In genomic region chr2:230267556-230267955, GRCh38 we compare ENCODE assay signal across 1 cellular context.
TF ChIP-seq lines count a peak whose summit lies in the region.

No MANE protein-coding gene starts in this region.

TF ChIP-seq in GM12878, 131 proteins besides CTCF, POLR2A, EP300 and RAD21 (continued from another document):
- TF ChIP-seq BCL3 (IDR thresholded peaks at IDR 0.05; ENCODE audit: borderline replicate concordance, insufficient read depth, low read depth, low read length, poor library complexity, severe bottlenecking) (peak; percentile 78), USF2 (IDR thresholded peaks at IDR 0.05; ENCODE audit: borderline replicate concordance, low read depth, low read length) (no peak), JUNB (IDR thresholded peaks at IDR 0.05) (peak; percentile 92), ZNF24 (IDR thresholded peaks at IDR 0.05) (0 out of 2 replicates have a peak, but pooled peaks have one; percentile 14), IKZF1 (conservative IDR thresholded peaks at IDR 0.05) (peak; percentile 91), TCF7 (IDR thresholded peaks at IDR 0.05; ENCODE audit: borderline replicate concordance) (peak; percentile 52; the same call in 1 of the 2 replicates), PAX8 (IDR thresholded peaks at IDR 0.05) (peak; percentile 92), ELK1 (IDR thresholded peaks at IDR 0.05; ENCODE audit: low read depth, low read length) (no peak), ETV6 (conservative IDR thresholded peaks at IDR 0.05 in 1 of 2, IDR thresholded peaks at IDR 0.05 in 1 of 2; ENCODE audit: borderline replicate concordance in 1 of 2, low read depth in 1 of 2) (peak in 1 of 2 experiments; percentile 94; a peak in 2 of 4 replicates), HDAC6 (IDR thresholded peaks at IDR 0.05; ENCODE audit: unreplicated experiment) (no peak), MYC (IDR thresholded peaks at IDR 0.05; ENCODE audit: insufficient read depth, insufficient read length, insufficient replicate concordance, low read length, severe bottlenecking) (no peak), DPF2 (IDR thresholded peaks at IDR 0.05) (peak; percentile 96), ATF7 (IDR thresholded peaks at IDR 0.05; ENCODE audit: low read depth) (peak; percentile 92), PML (IDR thresholded peaks at IDR 0.05; ENCODE audit: low read length) (peak; percentile 68; the same call in 1 of the 2 replicates), TCF12 (IDR thresholded peaks at IDR 0.05; ENCODE audit: low read depth, low read length) (peak; percentile 53; the same call in 1 of the 2 replicates), TCF3 (IDR thresholded peaks at IDR 0.05; ENCODE audit: borderline replicate concordance, insufficient read depth, low read depth, low read length) (peak; percentile 57; the same call in 1 of the 2 replicates), FOXM1 (IDR thresholded peaks at IDR 0.05; ENCODE audit: low read depth, low read length) (peak; percentile 93)
